Comparison of ENCODE assay signal across 1 cellular context in the genomic region with DNA sequence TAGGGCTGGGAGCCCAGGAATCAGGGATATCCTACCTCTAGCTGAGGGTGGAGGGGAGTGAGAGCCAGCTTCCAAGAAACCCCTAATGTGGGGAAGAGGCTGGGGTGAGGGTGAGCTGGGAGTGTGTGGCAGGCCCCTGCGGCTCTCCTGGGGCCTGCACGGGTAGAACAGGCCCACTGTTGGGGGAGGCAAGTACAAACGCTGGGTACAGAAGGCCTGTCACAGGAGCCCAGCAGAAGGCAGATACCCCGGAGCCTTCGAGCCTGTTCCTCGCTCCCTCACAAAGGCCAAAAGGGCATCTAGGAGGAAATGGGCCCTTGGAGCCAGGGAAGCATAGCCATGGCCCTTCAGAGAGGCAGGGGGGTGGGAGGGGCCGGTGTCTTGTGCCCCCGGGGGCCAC.
TF ChIP-seq lines count a peak whose summit lies in the region.

No MANE protein-coding gene starts in this region.

TF ChIP-seq in WTC11, 78 proteins besides CTCF, POLR2A, EP300 and RAD21 (continued from another document):
- TF ChIP-seq, protein P1, sequence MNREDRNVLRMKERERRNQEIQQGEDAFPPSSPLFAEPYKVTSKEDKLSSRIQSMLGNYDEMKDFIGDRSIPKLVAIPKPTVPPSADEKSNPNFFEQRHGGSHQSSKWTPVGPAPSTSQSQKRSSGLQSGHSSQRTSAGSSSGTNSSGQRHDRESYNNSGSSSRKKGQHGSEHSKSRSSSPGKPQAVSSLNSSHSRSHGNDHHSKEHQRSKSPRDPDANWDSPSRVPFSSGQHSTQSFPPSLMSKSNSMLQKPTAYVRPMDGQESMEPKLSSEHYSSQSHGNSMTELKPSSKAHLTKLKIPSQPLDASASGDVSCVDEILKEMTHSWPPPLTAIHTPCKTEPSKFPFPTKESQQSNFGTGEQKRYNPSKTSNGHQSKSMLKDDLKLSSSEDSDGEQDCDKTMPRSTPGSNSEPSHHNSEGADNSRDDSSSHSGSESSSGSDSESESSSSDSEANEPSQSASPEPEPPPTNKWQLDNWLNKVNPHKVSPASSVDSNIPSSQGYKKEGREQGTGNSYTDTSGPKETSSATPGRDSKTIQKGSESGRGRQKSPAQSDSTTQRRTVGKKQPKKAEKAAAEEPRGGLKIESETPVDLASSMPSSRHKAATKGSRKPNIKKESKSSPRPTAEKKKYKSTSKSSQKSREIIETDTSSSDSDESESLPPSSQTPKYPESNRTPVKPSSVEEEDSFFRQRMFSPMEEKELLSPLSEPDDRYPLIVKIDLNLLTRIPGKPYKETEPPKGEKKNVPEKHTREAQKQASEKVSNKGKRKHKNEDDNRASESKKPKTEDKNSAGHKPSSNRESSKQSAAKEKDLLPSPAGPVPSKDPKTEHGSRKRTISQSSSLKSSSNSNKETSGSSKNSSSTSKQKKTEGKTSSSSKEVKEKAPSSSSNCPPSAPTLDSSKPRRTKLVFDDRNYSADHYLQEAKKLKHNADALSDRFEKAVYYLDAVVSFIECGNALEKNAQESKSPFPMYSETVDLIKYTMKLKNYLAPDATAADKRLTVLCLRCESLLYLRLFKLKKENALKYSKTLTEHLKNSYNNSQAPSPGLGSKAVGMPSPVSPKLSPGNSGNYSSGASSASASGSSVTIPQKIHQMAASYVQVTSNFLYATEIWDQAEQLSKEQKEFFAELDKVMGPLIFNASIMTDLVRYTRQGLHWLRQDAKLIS (CRISPR knock-in tag; IDR thresholded peaks at IDR 0.05; ENCODE audit: borderline replicate concordance): no peak
